Comparison of ENCODE assay signal across 13 cellular contexts in genomic region chr11:73295996-73296318, GRCh38. TPM values are rescaled to one million over a fixed set of nuclear protein-coding genes. Genes with fewer than 3 reads are reported as not detected.
"Had no signal": no experiment of that assay in that cellular context is flagged by ENCODE, and none has a peak within 500 bp of the region (broad histone marks: within the 10 kb centered on the region; RNA-seq: fewer than 3 reads in every experiment).

No MANE protein-coding gene starts in this region.

- H3K4me2 ChIP-seq: smooth muscle cell had no signal

- DNase-seq: esophagus squamous epithelium had no signal

- H3K36me3 ChIP-seq: esophagus squamous epithelium, right atrium auricular region, suprapubic skin, transverse colon, upper lobe of right lung, uterus had no signal

- H3K4me3 ChIP-seq: coronary artery, esophagus squamous epithelium, lung, right atrium auricular region, smooth muscle cell, suprapubic skin, transverse colon, upper lobe of right lung, uterus had no signal

- H3K9ac ChIP-seq: parathyroid adenoma had no signal

- H2AFZ ChIP-seq: parathyroid adenoma had no signal

- H3K4me1 ChIP-seq: parathyroid adenoma, right atrium auricular region, suprapubic skin, transverse colon, upper lobe of right lung, uterus had no signal

- H3K79me2 ChIP-seq: parathyroid adenoma had no signal

- H3K27ac ChIP-seq: parathyroid adenoma, right atrium auricular region, suprapubic skin, transverse colon, upper lobe of right lung, uterus had no signal

- H3K9me3 ChIP-seq: esophagus squamous epithelium, right atrium auricular region, suprapubic skin, transverse colon, upper lobe of right lung, uterus had no signal

- H3K27me3 ChIP-seq: esophagus squamous epithelium, right atrium auricular region, suprapubic skin, transverse colon, upper lobe of right lung, uterus had no signal

RNA-seq across cellular contexts. Expression of gene ARHGEF17, which starts 12.1 kb away (rescaled TPM):
- polyA plus RNA-seq: naive thymus-derived CD4-positive, alpha-beta T cell had no signal

RNA-seq across cellular contexts. Expression of gene P2RY6, which starts 23.8 kb away (rescaled TPM):
- total RNA-seq: dermis blood vessel endothelial cell, fibroblast of villous mesenchyme had no signal
- polyA plus RNA-seq: naive thymus-derived CD4-positive, alpha-beta T cell had no signal
